Comparison of ENCODE assay signal across 10 cellular contexts in the genomic region with DNA sequence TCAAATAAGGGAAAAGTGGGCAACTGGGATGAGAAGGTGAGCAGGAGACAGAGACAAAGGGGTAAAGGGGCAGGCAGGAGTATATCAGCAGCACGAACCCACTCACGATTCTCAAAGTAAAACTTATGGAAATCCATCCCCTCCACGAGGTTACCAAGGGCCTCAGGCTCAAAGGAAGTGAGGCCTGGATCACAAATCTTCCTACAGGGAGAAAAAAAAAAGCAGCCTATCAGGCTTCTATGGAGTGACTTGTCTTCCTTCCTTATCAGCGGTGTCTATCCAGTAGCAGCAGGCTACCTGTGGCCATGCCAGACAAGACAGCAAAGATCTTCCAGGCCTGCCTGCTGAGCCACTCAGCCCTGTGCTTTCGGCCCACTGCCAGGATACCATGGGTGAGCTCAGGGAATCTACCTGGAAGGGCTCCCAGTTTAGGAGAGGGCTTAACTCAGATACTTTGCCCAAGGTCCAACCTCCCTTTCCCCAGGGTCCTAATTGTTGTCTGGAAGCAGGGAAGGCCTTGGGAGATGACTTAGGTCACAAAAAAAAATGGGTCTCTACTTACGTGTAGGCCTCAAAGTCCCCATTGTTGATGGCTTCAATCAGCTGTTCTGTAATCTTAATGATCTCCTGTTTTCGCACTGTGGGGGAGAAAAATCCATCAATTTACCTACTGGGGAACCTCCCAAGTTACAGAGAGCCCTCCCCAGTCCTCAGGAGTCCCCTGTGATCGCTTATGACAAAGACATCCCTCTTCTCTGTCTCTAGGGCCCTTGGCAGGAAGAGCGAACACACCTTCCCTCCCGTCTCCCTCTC.
DNase-seq lines count a peak whose midpoint lies in the region; ATAC-seq and TF ChIP-seq lines count a peak whose summit lies in the region.
"Had no signal": no experiment of that assay in that cellular context is flagged by ENCODE, and none has a peak within 500 bp of the region (broad histone marks: within the 10 kb centered on the region; RNA-seq: fewer than 3 reads in every experiment).

No MANE protein-coding gene starts in this region.

- H3K27ac ChIP-seq in ACC112 (ENCODE audit: low read depth, low read length): peak overlapping the region; percentile 91
- H3K27ac ChIP-seq in epithelial cell of prostate: peak overlapping the region; percentile 44

- H3K36me3 Mint-ChIP-seq in nephron progenitor cell (ENCODE audit: low read depth): peaks cover 13% of the 10 kb centered on the region
- H3K36me3 Mint-ChIP-seq: natural killer cell had no signal

- H3K4me3 Mint-ChIP-seq in nephron progenitor cell: no peak overlapping the region
- H3K4me3 Mint-ChIP-seq: natural killer cell had no signal

- H2AFZ ChIP-seq in ACC112 (ENCODE audit: low read length, unreplicated experiment): no peak overlapping the region

- TF ChIP-seq CTCF in LNCaP clone FGC (IDR thresholded peaks at IDR 0.05; ENCODE audit: control insufficient read depth, extremely low read depth, insufficient read depth) (no peak), nephron progenitor cell (IDR thresholded peaks at IDR 0.05) (no peak)

- H3K27ac Mint-ChIP-seq in nephron progenitor cell: peak overlapping the region; percentile 43

- ATAC-seq in HG03460 (IDR thresholded peaks at IDR 0.05; ENCODE audit: unreplicated experiment): no peak
- ATAC-seq: natural killer cell had no signal

- peaks cover 37% of the 10 kb centered on the region for H3K4me1 ChIP-seq in ACC112 (ENCODE audit: control insufficient read depth, insufficient read depth, low read length, unreplicated experiment)
- H3K4me1 ChIP-seq: BE2C had no signal

- no peaks in the 10 kb centered on the region; the same call in 1 of the 2 replicates for H3K36me3 ChIP-seq in ACC112 (ENCODE audit: insufficient read depth, low read length)

- no peaks in the 10 kb centered on the region for H3K27me3 ChIP-seq in ACC112 (ENCODE audit: insufficient read depth, low read length)
- H3K27me3 ChIP-seq: BE2C had no signal

- H3K27me3 Mint-ChIP-seq in nephron progenitor cell (ENCODE audit: low read depth, poor library complexity): no peaks in the 10 kb centered on the region

- no peak overlapping the region for H3K4me3 ChIP-seq in ACC112 (ENCODE audit: low read depth, low read length)
- H3K4me3 ChIP-seq in LNCaP clone FGC (ENCODE audit: low read depth, low read length): no peak overlapping the region

- H3K4me1 Mint-ChIP-seq in nephron progenitor cell: peaks cover 30% of the 10 kb centered on the region

- H3K9me3 Mint-ChIP-seq in nephron progenitor cell: no peaks in the 10 kb centered on the region
- H3K9me3 Mint-ChIP-seq: natural killer cell had no signal

- no peaks in the 10 kb centered on the region for H3K79me2 ChIP-seq in ACC112 (ENCODE audit: control insufficient read depth, insufficient read depth, low read length, unreplicated experiment)

- DNase-seq in LNCaP clone FGC (ENCODE audit: low read depth) (peak; percentile 91), epithelial cell of prostate (ENCODE audit: low read depth, low spot score) (no peak), nephron progenitor cell (no peak), EL (no peak), GOT3 (lab: John Stamatoyannopoulos, UW) (no peak), NCI-H2171 treated with DMSO at 0.1 percent for 48 hours (lab: John Stamatoyannopoulos, UW) (no peak)
- DNase-seq: BE2C, natural killer cell had no signal
